10 cellular contexts compared by ENCODE assay signal in genomic region chr11:113475160-113475761, GRCh38. TPM values are rescaled to one million over a fixed set of nuclear protein-coding genes. Genes with fewer than 3 reads are reported as not detected.
DNase-seq lines count a peak whose midpoint lies in the region; ATAC-seq and TF ChIP-seq lines count a peak whose summit lies in the region.
"Had no signal": no experiment of that assay in that cellular context is flagged by ENCODE, and none has a peak within 500 bp of the region (broad histone marks: within the 10 kb centered on the region; RNA-seq: fewer than 3 reads in every experiment).

DRD2 (minus strand) TSS chr11:113475398; CDS start chr11:113424651, 50,747 bp downstream.

- intact Hi-C loops in left ventricle myocardium inferior (cut with micrococcal nuclease): no loop called here

- H3K9me3 ChIP-seq in SJSA1 (replicated peaks) (no peaks in the 10 kb centered on the region), left ventricle myocardium inferior (replicated peaks) (no peaks in the 10 kb centered on the region)

- H3K27me3 ChIP-seq in SJSA1 (replicated peaks) (peaks cover 6% of the 10 kb centered on the region; the same call in 1 of the 2 replicates), left ventricle myocardium inferior (ENCODE audit: low read depth) (peaks cover 98% of the 10 kb centered on the region)

- no peak for ATAC-seq in HG03460 (IDR thresholded peaks at IDR 0.05; ENCODE audit: unreplicated experiment)

- H3K36me3 ChIP-seq in SJSA1 (no peaks in the 10 kb centered on the region), left ventricle myocardium inferior (no peaks in the 10 kb centered on the region)

- peak within 1 kb of the TSS; percentile 23 for H3K4me3 ChIP-seq in SJSA1
- H3K4me3 ChIP-seq in left ventricle myocardium inferior: peak within 1 kb of the TSS; percentile 14

- H3K27ac ChIP-seq in SJSA1 (no peak within 1 kb of the TSS), left ventricle myocardium inferior (replicated peaks) (no peak within 1 kb of the TSS)

- TF ChIP-seq CTCF in left ventricle myocardium inferior (IDR thresholded peaks at IDR 0.05; ENCODE audit: borderline replicate concordance): no peak

- DNase-seq in NCI-H524 (lab: John Stamatoyannopoulos, UW): peak; percentile 20 to 62
- DNase-seq in NCI-H524 treated with DMSO at 0.1 percent for 48 hours (lab: John Stamatoyannopoulos, UW): no peak
- no peak for DNase-seq in SJSA1 (ENCODE audit: low read depth in 1 of 2, low spot score in 2 of 2)
- no peak for DNase-seq in left ventricle myocardium inferior
- DNase-seq in retina: peak; percentile 44
- no peak for DNase-seq in activated effector memory CD4-positive, alpha-beta T cell treated with anti-CD3 and anti-CD28 coated beads, Interleukin-2, amount 50 U/mL, for 16 hours
- DNase-seq in H4 (ENCODE audit: low spot score): no peak
- DNase-seq: cerebellar nuclear complex had no signal

- H3K4me1 ChIP-seq in SJSA1 (replicated peaks) (peaks cover 10% of the 10 kb centered on the region), left ventricle myocardium inferior (peaks cover 6% of the 10 kb centered on the region)

RNA-seq across cellular contexts. Expression of gene DRD2, which starts in this region (rescaled TPM):
- not detected in 2 replicates for total RNA-seq in SJSA1 (2014; rRNA removed; shearing (Covaris generic))
- total RNA-seq in left ventricle myocardium inferior: not detected
- 0.55 and 1.6 TPM in 2 replicates for total RNA-seq in H4 (2014; rRNA removed; shearing (Covaris generic))
- total RNA-seq: lung microvascular endothelial cell had no signal

Comparison
In these comparisons a context has a peak if more than half of its experiments do, and no peak if none do; other contexts are left out.
1. DNase-seq: peak in NCI-H524 (2 of 2) and retina (single experiment); none in NCI-H524 treated with DMSO at 0.1 percent for 48 hours (single experiment), SJSA1 (0 of 2), left ventricle myocardium inferior (single experiment), activated effector memory CD4-positive, alpha-beta T cell treated with anti-CD3 and anti-CD28 coated beads, Interleukin-2, amount 50 U/mL, for 16 hours (single experiment) and H4 (single experiment).